In genomic region chr5:170519500-170519899, GRCh38 we compare ENCODE assay signal across 1 cellular context.
A peak's percentile ranks its signal among the peaks of the same experiment; 100 is the strongest.
TF ChIP-seq lines count a peak whose summit lies in the region.

No MANE protein-coding gene starts in this region.

TF ChIP-seq in HEK293, 187 proteins besides CTCF, POLR2A, EP300 and RAD21 (continued from another document):
- TF ChIP-seq, protein P1, sequence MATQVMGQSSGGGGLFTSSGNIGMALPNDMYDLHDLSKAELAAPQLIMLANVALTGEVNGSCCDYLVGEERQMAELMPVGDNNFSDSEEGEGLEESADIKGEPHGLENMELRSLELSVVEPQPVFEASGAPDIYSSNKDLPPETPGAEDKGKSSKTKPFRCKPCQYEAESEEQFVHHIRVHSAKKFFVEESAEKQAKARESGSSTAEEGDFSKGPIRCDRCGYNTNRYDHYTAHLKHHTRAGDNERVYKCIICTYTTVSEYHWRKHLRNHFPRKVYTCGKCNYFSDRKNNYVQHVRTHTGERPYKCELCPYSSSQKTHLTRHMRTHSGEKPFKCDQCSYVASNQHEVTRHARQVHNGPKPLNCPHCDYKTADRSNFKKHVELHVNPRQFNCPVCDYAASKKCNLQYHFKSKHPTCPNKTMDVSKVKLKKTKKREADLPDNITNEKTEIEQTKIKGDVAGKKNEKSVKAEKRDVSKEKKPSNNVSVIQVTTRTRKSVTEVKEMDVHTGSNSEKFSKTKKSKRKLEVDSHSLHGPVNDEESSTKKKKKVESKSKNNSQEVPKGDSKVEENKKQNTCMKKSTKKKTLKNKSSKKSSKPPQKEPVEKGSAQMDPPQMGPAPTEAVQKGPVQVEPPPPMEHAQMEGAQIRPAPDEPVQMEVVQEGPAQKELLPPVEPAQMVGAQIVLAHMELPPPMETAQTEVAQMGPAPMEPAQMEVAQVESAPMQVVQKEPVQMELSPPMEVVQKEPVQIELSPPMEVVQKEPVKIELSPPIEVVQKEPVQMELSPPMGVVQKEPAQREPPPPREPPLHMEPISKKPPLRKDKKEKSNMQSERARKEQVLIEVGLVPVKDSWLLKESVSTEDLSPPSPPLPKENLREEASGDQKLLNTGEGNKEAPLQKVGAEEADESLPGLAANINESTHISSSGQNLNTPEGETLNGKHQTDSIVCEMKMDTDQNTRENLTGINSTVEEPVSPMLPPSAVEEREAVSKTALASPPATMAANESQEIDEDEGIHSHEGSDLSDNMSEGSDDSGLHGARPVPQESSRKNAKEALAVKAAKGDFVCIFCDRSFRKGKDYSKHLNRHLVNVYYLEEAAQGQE (tag by site-specific recombination; IDR thresholded peaks at IDR 0.05), result no peak
- TF ChIP-seq GLIS1 (tag by site-specific recombination; IDR thresholded peaks at IDR 0.05) (peak; percentile 49), MEIS1 (CRISPR knock-in tag; IDR thresholded peaks at IDR 0.05; ENCODE audit: borderline replicate concordance) (peak; percentile 86), ZNF501 (tag by site-specific recombination; IDR thresholded peaks at IDR 0.05) (no peak), ZIC2 (tag by site-specific recombination; IDR thresholded peaks at IDR 0.05) (no peak), ZNF549 (tag by site-specific recombination; IDR thresholded peaks at IDR 0.05) (no peak), SCRT1 (tag by site-specific recombination; IDR thresholded peaks at IDR 0.05; ENCODE audit: borderline replicate concordance) (no peak)
